ENCODE assay signal across 8 cellular contexts in the genomic region with DNA sequence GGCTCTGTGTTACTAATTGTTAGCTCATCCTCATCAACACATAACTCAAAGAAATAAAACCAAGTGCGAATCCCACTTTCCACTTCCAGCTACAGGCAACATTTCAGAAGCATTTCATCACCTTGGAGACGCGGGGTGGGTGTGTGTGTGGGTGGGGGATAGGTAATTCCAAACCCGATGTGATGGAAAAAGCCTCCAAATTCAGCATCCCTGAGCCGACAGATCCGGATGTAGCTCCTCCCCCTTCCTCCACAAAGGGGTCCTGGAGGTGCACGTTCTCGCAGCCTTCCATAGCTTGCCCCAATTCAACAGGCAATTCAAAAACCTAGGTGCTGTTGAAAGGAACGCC. TPM values are rescaled to one million over a fixed set of nuclear protein-coding genes. Genes with fewer than 3 reads are reported as not detected.
A peak's percentile ranks its signal among the peaks of the same experiment; 100 is the strongest.
DNase-seq lines count a peak whose midpoint lies in the region; ATAC-seq and TF ChIP-seq lines count a peak whose summit lies in the region.

No MANE protein-coding gene starts in this region.

- CTCF ChIA-PET in activated CD4-positive, alpha-beta memory T cell treated with anti-CD3 and anti-CD28 coated beads, Interleukin-2, amount 10 ng/mL, durations not matched to agents 7 days and 5 days (lab: Charles Lee): interaction anchor here (1.0 to 2.9 kb wide), 3 partner anchors 99 to 381 kb away, joined by 3 to 10 read pairs (median 3); no protein-coding TSS in a partner anchor

- H3K36me3 Mint-ChIP-seq in activated CD4-positive, alpha-beta memory T cell treated with anti-CD3 and anti-CD28 coated beads, Interleukin-2, amount 10 ng/mL, durations not matched to agents 7 days and 5 days (ENCODE audit: low read depth): peaks cover 25% of the 10 kb centered on the region

- peak overlapping the region; percentile 89 for H3K4me3 ChIP-seq in skeletal muscle cell (ENCODE audit: low read depth, low read length)

- H3K4me3 Mint-ChIP-seq in activated CD4-positive, alpha-beta memory T cell treated with anti-CD3 and anti-CD28 coated beads, Interleukin-2, amount 10 ng/mL, durations not matched to agents 7 days and 5 days: peak overlapping the region; percentile 98

- peaks cover 54% of the 10 kb centered on the region for H3K4me1 Mint-ChIP-seq in activated CD4-positive, alpha-beta memory T cell treated with anti-CD3 and anti-CD28 coated beads, Interleukin-2, amount 10 ng/mL, durations not matched to agents 7 days and 5 days

- intact Hi-C loops in head of caudate nucleus (cut with DNase I): no loop called here

- no peak for TF ChIP-seq CTCF in GM13977 (IDR thresholded peaks at IDR 0.05; ENCODE audit: extremely low read depth, insufficient read depth, missing control alignments)

- no peaks in the 10 kb centered on the region for H3K27me3 Mint-ChIP-seq in activated CD4-positive, alpha-beta memory T cell treated with anti-CD3 and anti-CD28 coated beads, Interleukin-2, amount 10 ng/mL, durations not matched to agents 7 days and 5 days

- POLR2A ChIA-PET in activated CD4-positive, alpha-beta memory T cell treated with anti-CD3 and anti-CD28 coated beads, Interleukin-2, amount 10 ng/mL, durations not matched to agents 7 days and 5 days (lab: Charles Lee): interaction anchor here (0.6 to 2.5 kb wide), 19 partner anchors 8 to 683 kb away, joined by 3 to 10 read pairs (median 5); partner anchors contain the start of gene NRIP1

- peak overlapping the region; percentile 91 for H3K27ac Mint-ChIP-seq in activated CD4-positive, alpha-beta memory T cell treated with anti-CD3 and anti-CD28 coated beads, Interleukin-2, amount 10 ng/mL, durations not matched to agents 7 days and 5 days

- in situ Hi-C loops in GM13977 (cut with MboI; ENCODE audit: low pct_unique_long_range_greater_than_20kb, low sequenced_read_pairs, unreplicated experiment): no loop called here

- no peaks in the 10 kb centered on the region for H3K9me3 Mint-ChIP-seq in activated CD4-positive, alpha-beta memory T cell treated with anti-CD3 and anti-CD28 coated beads, Interleukin-2, amount 10 ng/mL, durations not matched to agents 7 days and 5 days

- ATAC-seq in GM18868 (IDR thresholded peaks at IDR 0.05; ENCODE audit: unreplicated experiment): peak; percentile 3
- ATAC-seq in GM18873 (IDR thresholded peaks at IDR 0.05; ENCODE audit: low FRiP score, unreplicated experiment): no peak
- ATAC-seq in HG03378 (IDR thresholded peaks at IDR 0.05; ENCODE audit: unreplicated experiment): no peak

- DNase-seq in HPDE6-E6E7 (ENCODE audit: extremely low spot score) (peak; percentile 6), head of caudate nucleus (peak; percentile 32 to 90 (median 72)), skeletal muscle cell (ENCODE audit: low read depth) (no peak), GM13977 (ENCODE audit: low spot score) (no peak)
- no peak for DNase-seq in activated CD4-positive, alpha-beta memory T cell treated with anti-CD3 and anti-CD28 coated beads, Interleukin-2, amount 10 ng/mL, durations not matched to agents 7 days and 5 days

RNA-seq across cellular contexts. Expression of gene HSPA13, which starts 0.5 kb away (rescaled TPM):
- 10 to 100 TPM; 45.5 to 48.5 TPM for total RNA-seq in activated CD4-positive, alpha-beta memory T cell treated with anti-CD3 and anti-CD28 coated beads, Interleukin-2, amount 10 ng/mL, durations not matched to agents 7 days and 5 days

Comparison
In these comparisons a context has a peak if more than half of its experiments do, and no peak if none do; other contexts are left out.
1. DNase-seq: peak in HPDE6-E6E7 (single experiment) and head of caudate nucleus (42 of 42); none in activated CD4-positive, alpha-beta memory T cell treated with anti-CD3 and anti-CD28 coated beads, Interleukin-2, amount 10 ng/mL, durations not matched to agents 7 days and 5 days (single experiment), skeletal muscle cell (single experiment) and GM13977 (single experiment).